In genomic region chr7:55191926-55192692, GRCh38 we compare ENCODE assay signal across 11 cellular contexts.
DNase-seq lines count a peak whose midpoint lies in the region; ATAC-seq and TF ChIP-seq lines count a peak whose summit lies in the region.
"Had no signal": no experiment of that assay in that cellular context is flagged by ENCODE, and none has a peak within 500 bp of the region (broad histone marks: within the 10 kb centered on the region; RNA-seq: fewer than 3 reads in every experiment).

No MANE protein-coding gene starts in this region.

- H3K27ac Mint-ChIP-seq in GM23338, result no peak overlapping the region
- H3K27ac Mint-ChIP-seq: activated naive CD4-positive, alpha-beta T cell treated with anti-CD3 and anti-CD28 coated beads, Interleukin-2, amount 50 U/mL, for 72 hours had no signal

- H3K9me3 ChIP-seq in left ventricle myocardium inferior (replicated peaks), result no peaks in the 10 kb centered on the region
- no peaks in the 10 kb centered on the region for H3K9me3 ChIP-seq in skeletal muscle satellite cell (replicated peaks; ENCODE audit: low read length)

- peaks cover 77% of the 10 kb centered on the region for H3K4me1 Mint-ChIP-seq in GM23338

- intact Hi-C loops in left ventricle myocardium inferior (cut with micrococcal nuclease), result no loop called here
- intact Hi-C loops in posterior vena cava (cut with DNase I), result no loop called here

- H3K4me1 ChIP-seq in GM23338 (ENCODE audit: insufficient read depth) (peaks cover 53% of the 10 kb centered on the region), left ventricle myocardium inferior (peaks cover 48% of the 10 kb centered on the region), skeletal muscle satellite cell (ENCODE audit: control insufficient read depth, insufficient read depth, low read length) (peaks cover 39% of the 10 kb centered on the region)

- H3K9ac ChIP-seq in skeletal muscle satellite cell (ENCODE audit: low read depth, low read length), result peak overlapping the region; percentile 43
- H3K9ac ChIP-seq: KMS-11 had no signal

- no peak overlapping the region for H2AFZ ChIP-seq in GM23338

- no peak overlapping the region; the same call in 1 of the 2 replicates for H3K27ac ChIP-seq in GM23338 (ENCODE audit: low read depth)
- peak overlapping the region; percentile 31 for H3K27ac ChIP-seq in left ventricle myocardium inferior (replicated peaks)
- H3K27ac ChIP-seq: KMS-11 had no signal

- ATAC-seq in GM23338 (peak; percentile 66), SK-N-SH treated with all-trans-retinoic acid at 6 μM for 48 hours (peak; percentile 89)
- ATAC-seq: activated naive CD4-positive, alpha-beta T cell treated with anti-CD3 and anti-CD28 coated beads, Interleukin-2, amount 50 U/mL, for 72 hours had no signal

- no peaks in the 10 kb centered on the region for H3K36me3 Mint-ChIP-seq in GM23338 (ENCODE audit: low read depth)
- H3K36me3 Mint-ChIP-seq: activated naive CD4-positive, alpha-beta T cell treated with anti-CD3 and anti-CD28 coated beads, Interleukin-2, amount 50 U/mL, for 72 hours had no signal

- H3K9me2 ChIP-seq in GM23338 (ENCODE audit: insufficient read depth), result no peaks in the 10 kb centered on the region

- DNase-seq in GM23338 (ENCODE audit: low spot score) (peak; percentile 51), left ventricle myocardium inferior (no peak), DMS79 (lab: John Stamatoyannopoulos, UW) (no peak), DMS153 treated with DMSO at 0.1 percent for 48 hours (lab: John Stamatoyannopoulos, UW; ENCODE audit: unreplicated experiment) (no peak), posterior vena cava (ENCODE audit: low spot score) (no peak)
- DNase-seq in activated CD4-positive, alpha-beta T cell treated with anti-CD3 and anti-CD28 coated beads for 1 hour, result no peak
- DNase-seq: activated CD4-positive, alpha-beta T cell treated with anti-CD3 and anti-CD28 coated beads, Interleukin-2, amount 50 U/mL, for 1 hour had no signal

- no peaks in the 10 kb centered on the region for H4K20me1 ChIP-seq in GM23338 (replicated peaks; ENCODE audit: insufficient read depth)

- no peaks in the 10 kb centered on the region for H3K27me3 ChIP-seq in GM23338 (ENCODE audit: insufficient read depth)
- H3K27me3 ChIP-seq in left ventricle myocardium inferior (ENCODE audit: low read depth), result no peaks in the 10 kb centered on the region
- no peaks in the 10 kb centered on the region for H3K27me3 ChIP-seq in skeletal muscle satellite cell (ENCODE audit: control insufficient read depth, insufficient read depth, low read length)

- no peaks in the 10 kb centered on the region; the same call in 2 of the 3 replicates for H3K9me3 Mint-ChIP-seq in GM23338
- H3K9me3 Mint-ChIP-seq: activated naive CD4-positive, alpha-beta T cell treated with anti-CD3 and anti-CD28 coated beads, Interleukin-2, amount 50 U/mL, for 72 hours had no signal

- TF ChIP-seq CTCF in GM23338 (conservative IDR thresholded peaks at IDR 0.05; ENCODE audit: low read depth in 2 of 2) (0 out of 4 replicates have a peak, but pooled peaks of 1 of the 2 experiments have one; percentile 0), left ventricle myocardium inferior (IDR thresholded peaks at IDR 0.05; ENCODE audit: borderline replicate concordance) (no peak)

- no peaks in the 10 kb centered on the region; the same call in 1 of the 2 replicates for H3F3A ChIP-seq in GM23338 (replicated peaks; ENCODE audit: low read depth)

- peaks cover 12% of the 10 kb centered on the region for H3K27me3 Mint-ChIP-seq in GM23338 (ENCODE audit: insufficient read depth, low read depth, poor library complexity)

- no peaks in the 10 kb centered on the region for H3K36me3 ChIP-seq in GM23338 (ENCODE audit: insufficient read depth)
- peaks cover 6% of the 10 kb centered on the region for H3K36me3 ChIP-seq in left ventricle myocardium inferior
- peaks cover 52% of the 10 kb centered on the region for H3K36me3 ChIP-seq in skeletal muscle satellite cell (ENCODE audit: insufficient read depth, low read length)

- H3K4me3 ChIP-seq in GM23338, result no peak overlapping the region
- H3K4me3 ChIP-seq in left ventricle myocardium inferior, result no peak overlapping the region
- no peak overlapping the region for H3K4me3 ChIP-seq in skeletal muscle satellite cell (ENCODE audit: low read length)

- no peaks in the 10 kb centered on the region for H3K79me2 ChIP-seq in GM23338 (replicated peaks; ENCODE audit: insufficient read depth)

- H3K4me3 Mint-ChIP-seq in GM23338, result no peak overlapping the region; the same call in 2 of the 3 replicates

- peak overlapping the region; percentile 12 for H3K4me2 ChIP-seq in GM23338
- H3K4me2 ChIP-seq in skeletal muscle satellite cell (ENCODE audit: low read length), result peak overlapping the region; percentile 61
- H3K4me2 ChIP-seq: KMS-11 had no signal

TF ChIP-seq in GM23338, 12 proteins besides CTCF, POLR2A, EP300 and RAD21 (continues in another document):
- TF ChIP-seq JUNB (IDR thresholded peaks at IDR 0.05; ENCODE audit: unreplicated experiment) (no peak), POLR2AphosphoS5 (IDR thresholded peaks at IDR 0.05; ENCODE audit: low read depth) (no peak), STAT1 (IDR thresholded peaks at IDR 0.05; ENCODE audit: unreplicated experiment) (no peak), ETS1 (IDR thresholded peaks at IDR 0.05) (no peak)

TF ChIP-seq in SK-N-SH treated with all-trans-retinoic acid at 6 μM for 48 hours, 23 proteins besides CTCF, POLR2A, EP300 and RAD21 (continues in another document):
- TF ChIP-seq TCF4 (CRISPR knock-in tag; IDR thresholded peaks at IDR 0.05; ENCODE audit: borderline replicate concordance) (no peak), ISL1 (CRISPR knock-in tag; IDR thresholded peaks at IDR 0.05) (no peak), CSDC2 (CRISPR knock-in tag; IDR thresholded peaks at IDR 0.05) (no peak), ZFP30 (CRISPR knock-in tag; IDR thresholded peaks at IDR 0.05) (no peak), RARB (CRISPR knock-in tag; IDR thresholded peaks at IDR 0.05) (no peak), CREB5 (CRISPR knock-in tag; IDR thresholded peaks at IDR 0.05; ENCODE audit: low read depth) (no peak), ZFP3 (CRISPR knock-in tag; IDR thresholded peaks at IDR 0.05) (no peak), ZNF70 (CRISPR knock-in tag; IDR thresholded peaks at IDR 0.05) (no peak), POU6F1 (CRISPR knock-in tag; IDR thresholded peaks at IDR 0.05; ENCODE audit: borderline replicate concordance, low read depth) (no peak), BACH2 (CRISPR knock-in tag; IDR thresholded peaks at IDR 0.05; ENCODE audit: borderline replicate concordance) (no peak), PPARA (CRISPR knock-in tag; IDR thresholded peaks at IDR 0.05; ENCODE audit: borderline replicate concordance) (no peak), TOX (CRISPR knock-in tag; IDR thresholded peaks at IDR 0.05; ENCODE audit: borderline replicate concordance) (no peak), OSR1 (CRISPR knock-in tag; IDR thresholded peaks at IDR 0.05) (no peak), ZNF565 (CRISPR knock-in tag; conservative IDR thresholded peaks at IDR 0.05; ENCODE audit: low read depth) (no peak), TSHZ2 (CRISPR knock-in tag; IDR thresholded peaks at IDR 0.05) (no peak), ZNF8 (CRISPR knock-in tag; IDR thresholded peaks at IDR 0.05) (no peak), ESRRG (CRISPR knock-in tag; IDR thresholded peaks at IDR 0.05) (no peak)
